ENCODE assay signal across 8 cellular contexts in genomic region chr15:43493687-43494472, GRCh38.
DNase-seq lines count a peak whose midpoint lies in the region; ATAC-seq and TF ChIP-seq lines count a peak whose summit lies in the region.

No MANE protein-coding gene starts in this region.

- no peaks in the 10 kb centered on the region for H3K27me3 ChIP-seq in BLaER1

- H3K27ac ChIP-seq in BLaER1, result peak overlapping the region; percentile 36; the same call in 1 of the 2 replicates
- H3K27ac ChIP-seq in cingulate gyrus (ENCODE audit: low read depth, low read length), result peak overlapping the region; percentile 87

- peaks cover 29% of the 10 kb centered on the region for H3K4me1 ChIP-seq in BLaER1

- H3K9ac ChIP-seq in BLaER1, result peak overlapping the region; percentile 77; the same call in 1 of the 2 replicates

- ATAC-seq in HG02938 (IDR thresholded peaks at IDR 0.05; ENCODE audit: unreplicated experiment), result no peak

- H3K4me3 Mint-ChIP-seq in nephron, result peak overlapping the region; percentile 90 to 93 (median 92)

- H3K27ac Mint-ChIP-seq in nephron, result peak overlapping the region; percentile 72 to 93 (median 84)

- peaks cover 30% of the 10 kb centered on the region for H3K36me3 ChIP-seq in BLaER1

- H3K9me3 ChIP-seq in BLaER1, result no peaks in the 10 kb centered on the region

- H3K4me2 ChIP-seq in BLaER1, result peak overlapping the region; percentile 82

- H3K9me3 Mint-ChIP-seq in nephron, result no peaks in the 10 kb centered on the region

- H3K36me3 Mint-ChIP-seq in nephron (ENCODE audit: low read depth), result peaks cover 24% of the 10 kb centered on the region

- peak overlapping the region; percentile 80 for H3K4me3 ChIP-seq in BLaER1
- peak overlapping the region; percentile 62 for H3K4me3 ChIP-seq in LNCaP clone FGC (ENCODE audit: low read depth, low read length)

- H3K27me3 Mint-ChIP-seq in nephron (ENCODE audit: low read depth), result no peaks in the 10 kb centered on the region

- peaks cover 5% of the 10 kb centered on the region; the same call in 1 of the 2 replicates for H4K20me1 ChIP-seq in BLaER1

- H3K4me1 Mint-ChIP-seq in nephron, result peaks cover 34% of the 10 kb centered on the region

- DNase-seq in LNCaP clone FGC (ENCODE audit: low read depth), result no peak
- DNase-seq in C1 segment of cervical spinal cord (lab: John Stamatoyannopoulos, UW), result no peak
- DNase-seq in NOMO-1 treated with DMSO at 0.1 percent for 48 hours (lab: John Stamatoyannopoulos, UW; ENCODE audit: unreplicated experiment), result no peak
- no peak for DNase-seq in NCI-H187 treated with DMSO at 0.1 percent for 48 hours (lab: John Stamatoyannopoulos, UW)

- TF ChIP-seq CTCF in LNCaP clone FGC (IDR thresholded peaks at IDR 0.05; ENCODE audit: control insufficient read depth, extremely low read depth, insufficient read depth), result no peak
- TF ChIP-seq CTCF in nephron (IDR thresholded peaks at IDR 0.05; ENCODE audit: unreplicated experiment in 3 of 3), result no peak
